1 cellular context compared by ENCODE assay signal in genomic region chr13:53507741-53508140, GRCh38.
TF ChIP-seq lines count a peak whose summit lies in the region.

No MANE protein-coding gene starts in this region.

TF ChIP-seq in GM23338, 12 proteins besides CTCF, POLR2A, EP300 and RAD21 (continued from another document):
- TF ChIP-seq ETS1 (IDR thresholded peaks at IDR 0.05) (no peak), JUNB (IDR thresholded peaks at IDR 0.05; ENCODE audit: unreplicated experiment) (no peak), ZNF114 (CRISPR knock-in tag; IDR thresholded peaks at IDR 0.05) (no peak), ZNF331 (CRISPR knock-in tag; IDR thresholded peaks at IDR 0.05; ENCODE audit: low read depth) (no peak), ZNF462 (CRISPR knock-in tag; IDR thresholded peaks at IDR 0.05) (no peak), EZH2phosphoT487 (IDR thresholded peaks at IDR 0.05; ENCODE audit: unreplicated experiment) (no peak), STAT1 (IDR thresholded peaks at IDR 0.05; ENCODE audit: unreplicated experiment) (no peak), NANOG (IDR thresholded peaks at IDR 0.05; ENCODE audit: borderline replicate concordance) (no peak), CREB1 (CRISPR knock-in tag; IDR thresholded peaks at IDR 0.05; ENCODE audit: low read depth) (no peak), EZH2 (IDR thresholded peaks at IDR 0.05; ENCODE audit: low read depth, unreplicated experiment) (no peak)
